In genomic region chr3:29936054-29936453, GRCh38 we compare ENCODE assay signal across 10 cellular contexts.
DNase-seq lines count a peak whose midpoint lies in the region; ATAC-seq and TF ChIP-seq lines count a peak whose summit lies in the region.
"Had no signal": no experiment of that assay in that cellular context is flagged by ENCODE, and none has a peak within 500 bp of the region (broad histone marks: within the 10 kb centered on the region; RNA-seq: fewer than 3 reads in every experiment).

No MANE protein-coding gene starts in this region.

- peak; percentile 86 for ATAC-seq in GM19035 (IDR thresholded peaks at IDR 0.05; ENCODE audit: unreplicated experiment)
- peak; percentile 95 for ATAC-seq in HG02759 (IDR thresholded peaks at IDR 0.05; ENCODE audit: unreplicated experiment)
- ATAC-seq in HG03558 (IDR thresholded peaks at IDR 0.05; ENCODE audit: extremely low read depth, unreplicated experiment), result peak; percentile 57
- no peak for ATAC-seq in HG02973 (IDR thresholded peaks at IDR 0.05; ENCODE audit: unreplicated experiment)

- H3K9me3 Mint-ChIP-seq in CD14-positive monocyte, result peaks cover 0 to 4% (median 0%) of the 10 kb centered on the region in 7 donors

- intact Hi-C loops in CD14-positive monocyte (cut with micrococcal nuclease), result no loop called here

- H3K36me3 Mint-ChIP-seq in CD14-positive monocyte, result no peaks in the 10 kb centered on the region

- no peak overlapping the region for H3K4me3 Mint-ChIP-seq in CD14-positive monocyte

- no peaks in the 10 kb centered on the region for H3K4me1 Mint-ChIP-seq in CD14-positive monocyte

- no peak for TF ChIP-seq CTCF in GM13977 (IDR thresholded peaks at IDR 0.05; ENCODE audit: extremely low read depth, insufficient read depth, missing control alignments)
- no peak for TF ChIP-seq CTCF in CD14-positive monocyte (IDR thresholded peaks at IDR 0.05)

- no peak overlapping the region for H3K27ac Mint-ChIP-seq in CD14-positive monocyte

- DNase-seq in GM13977 (ENCODE audit: low spot score), result peak; percentile 32
- DNase-seq in stimulated activated CD4-positive, alpha-beta T cell treated with anti-CD3 and anti-CD28 coated beads, Interleukin-4, amount 100 ng/mL, for 24 hours, result no peak
- no peak for DNase-seq in CD14-positive monocyte (ENCODE audit: low spot score)
- no peak for DNase-seq in T-helper 9 cell
- DNase-seq: C1 segment of cervical spinal cord, left ventricle myocardium inferior had no signal

- peaks cover 0 to 2% (median 0%) of the 10 kb centered on the region in 3 donors for H3K27me3 Mint-ChIP-seq in CD14-positive monocyte (ENCODE audit: low read depth in 3 of 3)

- in situ Hi-C loops in GM13977 (cut with MboI; ENCODE audit: low pct_unique_long_range_greater_than_20kb, low sequenced_read_pairs, unreplicated experiment), result no loop called here
